Comparison of ENCODE assay signal across 12 cellular contexts in genomic region chr20:64001607-64002011, GRCh38. TPM values are rescaled to one million over a fixed set of nuclear protein-coding genes. Genes with fewer than 3 reads are reported as not detected.
DNase-seq lines count a peak whose midpoint lies in the region; ATAC-seq and TF ChIP-seq lines count a peak whose summit lies in the region.
"Had no signal": no experiment of that assay in that cellular context is flagged by ENCODE, and none has a peak within 500 bp of the region (broad histone marks: within the 10 kb centered on the region; RNA-seq: fewer than 3 reads in every experiment).

No MANE protein-coding gene starts in this region.

- H3T11ph ChIP-seq in H9 (ENCODE audit: low read length), result no peak overlapping the region

- ATAC-seq in left colon (peak; percentile 45), HG03196 (IDR thresholded peaks at IDR 0.05; ENCODE audit: unreplicated experiment) (no peak), WTC11 (no peak)

- no peak overlapping the region for H2AFZ ChIP-seq in H9 (ENCODE audit: low read length)
- no peak overlapping the region for H2AFZ ChIP-seq in mesenchymal stem cell (ENCODE audit: low read depth, low read length)
- H2AFZ ChIP-seq: hepatocyte had no signal

- H3K9ac ChIP-seq in H9 (ENCODE audit: extremely low read depth, insufficient read length, low read length) (no peak overlapping the region), mesenchymal stem cell (ENCODE audit: low read length) (no peak overlapping the region)

- no peaks in the 10 kb centered on the region for H3K79me2 ChIP-seq in H9 (ENCODE audit: insufficient read depth, low read length)
- H3K79me2 ChIP-seq: hepatocyte had no signal

- in situ Hi-C loops in Caki2 (cut with HindIII; ENCODE audit: low pct_unique_long_range_greater_than_20kb, low sequenced_read_pairs), result no loop called here

- H3K4me1 ChIP-seq in H9 (ENCODE audit: insufficient read depth, low read length) (no peaks in the 10 kb centered on the region), mesenchymal stem cell (ENCODE audit: control insufficient read depth, insufficient read depth, low read depth, low read length) (peaks cover 2% of the 10 kb centered on the region)

- TF ChIP-seq CTCF in H9 (conservative IDR thresholded peaks at IDR 0.05) (no peak), WTC11 (IDR thresholded peaks at IDR 0.05) (no peak)

- H2BK120ac ChIP-seq in H9 (ENCODE audit: low read depth, low read length, poor library complexity, severe bottlenecking) (no peak overlapping the region), mesenchymal stem cell (ENCODE audit: low read depth, low read length) (no peak overlapping the region)

- H3K79me1 ChIP-seq in H9 (ENCODE audit: insufficient read depth, low read depth, low read length, poor library complexity, severe bottlenecking) (no peaks in the 10 kb centered on the region), mesenchymal stem cell (replicated peaks; ENCODE audit: low read length, poor library complexity, severe bottlenecking) (peaks cover 30% of the 10 kb centered on the region)

- intact Hi-C loops in left colon (cut with DNase I, micrococcal nuclease), result no loop called here

- peaks cover 74 to 80% of the 10 kb centered on the region in 2 experiments for H3K36me3 ChIP-seq in mesenchymal stem cell (ENCODE audit: control insufficient read depth in 1 of 2, insufficient read depth in 2 of 2, low read depth in 1 of 2, low read length in 2 of 2)

- H3K27ac Mint-ChIP-seq in H9 (peak overlapping the region in 2 of 3 experiments; percentile 16 to 83; a peak in 4 of 7 replicates), WTC11 (no peak overlapping the region)

- POLR2A ChIA-PET in WTC11 (lab: Charles Lee), result no interaction called here

- H3K18ac ChIP-seq in H9 (ENCODE audit: insufficient read length, low read depth, low read length), result no peak overlapping the region
- H3K18ac ChIP-seq in mesenchymal stem cell (ENCODE audit: low read depth in 1 of 2, low read length in 2 of 2), result no peak overlapping the region

- H4K20me1 ChIP-seq in H9 (ENCODE audit: control insufficient read depth, insufficient read depth, insufficient read length), result no peaks in the 10 kb centered on the region

- H2BK20ac ChIP-seq in H9 (ENCODE audit: low read depth, low read length, poor library complexity, severe bottlenecking), result no peak overlapping the region

- H4K5ac ChIP-seq in H9 (ENCODE audit: insufficient read length, low read depth, low read length), result no peak overlapping the region

- H3K9me3 ChIP-seq in H9 (ENCODE audit: control insufficient read depth, low read depth, low read length) (no peaks in the 10 kb centered on the region), mesenchymal stem cell (ENCODE audit: control insufficient read depth, low read length) (no peaks in the 10 kb centered on the region)

- no peaks in the 10 kb centered on the region for H3K9me3 Mint-ChIP-seq in H9
- no peaks in the 10 kb centered on the region for H3K9me3 Mint-ChIP-seq in WTC11
- H3K9me3 Mint-ChIP-seq: CD4-positive, CD25-positive, alpha-beta regulatory T cell had no signal

- no peak overlapping the region for H2BK5ac ChIP-seq in H9 (ENCODE audit: insufficient read length, low read length)
- H2BK5ac ChIP-seq in mesenchymal stem cell (ENCODE audit: low read depth, low read length, poor library complexity, severe bottlenecking), result no peak overlapping the region

- H3K27ac ChIP-seq in H9 (ENCODE audit: insufficient read length, low read depth, low read length), result no peak overlapping the region
- no peak overlapping the region for H3K27ac ChIP-seq in mesenchymal stem cell (ENCODE audit: low read length, poor library complexity, severe bottlenecking)
- H3K27ac ChIP-seq: hepatocyte had no signal

- H3K27me3 ChIP-seq in H9 (ENCODE audit: insufficient read depth, low read length) (no peaks in the 10 kb centered on the region), mesenchymal stem cell (ENCODE audit: control insufficient read depth in 1 of 2, insufficient read depth in 1 of 2, low read length in 2 of 2) (no peaks in the 10 kb centered on the region)
- H3K27me3 ChIP-seq: hepatocyte had no signal

- H3K4me3 Mint-ChIP-seq in H9 (no peak overlapping the region), WTC11 (no peak overlapping the region)
- H3K4me3 Mint-ChIP-seq: CD4-positive, CD25-positive, alpha-beta regulatory T cell had no signal

- H3K56ac ChIP-seq in H9 (ENCODE audit: insufficient read length, low read depth, low read length), result no peak overlapping the region

- no peak overlapping the region for H3K23ac ChIP-seq in H9 (ENCODE audit: insufficient read length, low read depth, low read length)
- no peak overlapping the region for H3K23ac ChIP-seq in mesenchymal stem cell (ENCODE audit: low read length in 2 of 2)

- no CpG with 5 or more reads among the region's 11 CpGs for WGBS in H9 (ENCODE audit: extremely low coverage, insufficient read length, low lambda C conversion rate)
- WGBS in mesenchymal stem cell, result 93% methylated on average over 11 of the region's 11 CpGs

- DNase-seq in Caki2 (ENCODE audit: low read depth) (peak; percentile 75), H9 (no peak), NCI-H2196 treated with DMSO at 0.1 percent for 48 hours (lab: John Stamatoyannopoulos, UW; ENCODE audit: unreplicated experiment) (peak; percentile 85), left colon (no peak), mesenchymal stem cell (no peak), WTC11 (ENCODE audit: low spot score) (no peak)
- DNase-seq: activated CD4-positive, alpha-beta T cell treated with anti-CD3 and anti-CD28 coated beads for 48 hours; CD4-positive, CD25-positive, alpha-beta regulatory T cell; NCI-H1436 treated with DMSO at 0.1 percent for 48 hours; T-helper 1 cell had no signal

- CTCF ChIA-PET in WTC11 (lab: Charles Lee), result interaction anchor here (1.4 kb wide), 1 partner anchor 21 kb away, joined by 3 read pairs; no protein-coding TSS in a partner anchor

- H3K27me3 Mint-ChIP-seq in H9 (ENCODE audit: low read depth) (no peaks in the 10 kb centered on the region), WTC11 (ENCODE audit: low read depth) (no peaks in the 10 kb centered on the region)
- H3K27me3 Mint-ChIP-seq: CD4-positive, CD25-positive, alpha-beta regulatory T cell had no signal

- H3K4me2 ChIP-seq in H9 (ENCODE audit: insufficient read depth, insufficient read length, low read length) (no peak overlapping the region), mesenchymal stem cell (ENCODE audit: low read length, poor library complexity, severe bottlenecking) (no peak overlapping the region)
- H3K4me2 ChIP-seq: hepatocyte had no signal

- no peaks in the 10 kb centered on the region for H3K23me2 ChIP-seq in H9 (ENCODE audit: insufficient read length, low read depth, low read length, poor library complexity, severe bottlenecking)

- H4K91ac ChIP-seq in H9 (ENCODE audit: insufficient read length, low read depth, low read length) (no peak overlapping the region), mesenchymal stem cell (ENCODE audit: low read length) (no peak overlapping the region)

- H4K8ac ChIP-seq in H9 (replicated peaks; ENCODE audit: insufficient read length, low read depth, low read length) (no peak overlapping the region), mesenchymal stem cell (ENCODE audit: low read length) (no peak overlapping the region)

- H2AK5ac ChIP-seq in H9 (ENCODE audit: insufficient read length, low read length) (no peak overlapping the region), mesenchymal stem cell (ENCODE audit: low read length, severe bottlenecking) (no peak overlapping the region)

- H3K14ac ChIP-seq in H9 (ENCODE audit: insufficient read depth, low read length), result no peak overlapping the region
- no peak overlapping the region for H3K14ac ChIP-seq in mesenchymal stem cell (ENCODE audit: low read length in 2 of 2)

- H3K4ac ChIP-seq in H9 (ENCODE audit: low read depth, low read length) (no peak overlapping the region), mesenchymal stem cell (ENCODE audit: low read depth in 1 of 2, low read length in 2 of 2) (no peak overlapping the region)

- H3K4me1 Mint-ChIP-seq in H9, result peaks cover 6 to 7% of the 10 kb centered on the region in 2 experiments; a peak in 2 of 4 replicates
- no peaks in the 10 kb centered on the region for H3K4me1 Mint-ChIP-seq in WTC11

- H2BK12ac ChIP-seq in H9 (ENCODE audit: insufficient read length, low read depth, low read length), result no peak overlapping the region
- no peak overlapping the region for H2BK12ac ChIP-seq in mesenchymal stem cell (ENCODE audit: low read length in 2 of 2)

- no peak overlapping the region for H3K4me3 ChIP-seq in mesenchymal stem cell (ENCODE audit: insufficient read depth in 1 of 2, low read depth in 1 of 2, low read length in 2 of 2)
- H3K4me3 ChIP-seq: hepatocyte had no signal

- H3K36me3 Mint-ChIP-seq in H9 (ENCODE audit: insufficient read depth in 1 of 3, low read depth in 3 of 3) (peaks cover 29 to 81% (median 75%) of the 10 kb centered on the region in 3 experiments; a peak in 6 of 7 replicates), WTC11 (peaks cover 61% of the 10 kb centered on the region)

- no peak overlapping the region for H2BK15ac ChIP-seq in H9 (ENCODE audit: low read depth, low read length)
- H2BK15ac ChIP-seq in mesenchymal stem cell (ENCODE audit: low read depth, poor library complexity, severe bottlenecking), result no peak overlapping the region

RNA-seq across cellular contexts. Expression of gene PRPF6, which starts 20.7 kb away (rescaled TPM):
- total RNA-seq in Caki2 (2014; rRNA removed; shearing (Covaris generic); ENCODE audit: low replicate concordance), result 126 and 130 TPM in 2 replicates
- total RNA-seq in H9 (2021), result 87.9 and 91.3 TPM in 2 replicates
- total RNA-seq in left colon, result 10 to 100 TPM; 51.7 to 51.8 TPM
- polyA plus RNA-seq in mesenchymal stem cell (2013, experiment 1 of 2), result 31.5 TPM
- 30.9 TPM for polyA plus RNA-seq in mesenchymal stem cell (2013, experiment 2 of 2)
- total RNA-seq in WTC11 (2021), result 79.4 to 84.6 TPM (median 80.5 TPM) in 3 replicates

RNA-seq across cellular contexts. Expression of gene SAMD10, which starts 22.2 kb away (rescaled TPM):
- total RNA-seq in Caki2 (2014; rRNA removed; shearing (Covaris generic); ENCODE audit: low replicate concordance), result 0.95 and 1.2 TPM in 2 replicates
- total RNA-seq in H9 (2021) (5.2 and 5.7 TPM in 2 replicates), left colon (1 to 10 TPM; 5.8 to 9.5 TPM), WTC11 (2021) (4.6 to 6.2 TPM (median 4.8 TPM) in 3 replicates)
- 2.8 TPM for polyA plus RNA-seq in mesenchymal stem cell (2013, experiment 1 of 2)
- 2.2 TPM for polyA plus RNA-seq in mesenchymal stem cell (2013, experiment 2 of 2)

RNA-seq across cellular contexts. Expression of gene ZNF512B, which starts 31.9 kb away (rescaled TPM):
- total RNA-seq in Caki2 (2014; rRNA removed; shearing (Covaris generic); ENCODE audit: low replicate concordance), result 5.8 and 6.6 TPM in 2 replicates
- total RNA-seq in H9 (2021) (43.8 and 46.0 TPM in 2 replicates), left colon (1 to 10 TPM; 1.3 to 2.9 TPM), WTC11 (2021) (19.9 to 23.3 TPM (median 20.5 TPM) in 3 replicates)
- polyA plus RNA-seq in mesenchymal stem cell (2013, experiment 1 of 2), result 12.2 TPM
- 11.7 TPM for polyA plus RNA-seq in mesenchymal stem cell (2013, experiment 2 of 2)

RNA-seq across cellular contexts. Expression of gene C20orf204, which starts 34.4 kb away (rescaled TPM):
- 1.6 TPM in 1 of 2 replicates, not detected in the other for total RNA-seq in Caki2 (2014; rRNA removed; shearing (Covaris generic); ENCODE audit: low replicate concordance)
- total RNA-seq in H9 (2021), result 1.3 and 2.2 TPM in 2 replicates
- 1 to 10 TPM in 1 of 2 donors, under 1 TPM in 1; 0.67 to 1.7 TPM for total RNA-seq in left colon
- 0.07 TPM for polyA plus RNA-seq in mesenchymal stem cell (2013, experiment 1 of 2)
- 0.10 TPM for polyA plus RNA-seq in mesenchymal stem cell (2013, experiment 2 of 2)
- total RNA-seq in WTC11 (2021), result 1.6 to 2.4 TPM (median 2.1 TPM) in 3 replicates

RNA-seq across cellular contexts. Expression of gene UCKL1, which starts 45.4 kb away (rescaled TPM):
- total RNA-seq in Caki2 (2014; rRNA removed; shearing (Covaris generic); ENCODE audit: low replicate concordance), result 31.0 and 46.9 TPM in 2 replicates
- total RNA-seq in H9 (2021) (35.6 and 40.9 TPM in 2 replicates), left colon (10 to 100 TPM; 41.7 to 44.8 TPM), WTC11 (2021) (46.8 to 51.2 TPM (median 48.0 TPM) in 3 replicates)
- 21.1 TPM for polyA plus RNA-seq in mesenchymal stem cell (2013, experiment 1 of 2)
- polyA plus RNA-seq in mesenchymal stem cell (2013, experiment 2 of 2), result 20.1 TPM

Comparison
In these comparisons a context has a peak if more than half of its experiments do, and no peak if none do; other contexts are left out.
1. DNase-seq: peak in Caki2 (single experiment) and NCI-H2196 treated with DMSO at 0.1 percent for 48 hours (single experiment); none in H9 (single experiment), left colon (0 of 2), mesenchymal stem cell (single experiment) and WTC11 (single experiment).